14 cellular contexts compared by ENCODE assay signal in genomic region chr12:90441431-90441830, GRCh38.
DNase-seq lines count a peak whose midpoint lies in the region; ATAC-seq, FAIRE-seq and TF ChIP-seq lines count a peak whose summit lies in the region.
"Had no signal": no experiment of that assay in that cellular context is flagged by ENCODE, and none has a peak within 500 bp of the region (broad histone marks: within the 10 kb centered on the region; RNA-seq: fewer than 3 reads in every experiment).

No MANE protein-coding gene starts in this region.

- H3K4me3 ChIP-seq in kidney (ENCODE audit: low read length in 2 of 2) (no peak overlapping the region), small intestine (ENCODE audit: low read depth in 1 of 2, low read length in 2 of 2) (no peak overlapping the region)
- H3K4me3 ChIP-seq in effector memory CD4-positive, alpha-beta T cell (ENCODE audit: insufficient read depth, low read depth, low read length, poor library complexity, severe bottlenecking), result no peak overlapping the region
- H3K4me3 ChIP-seq: BLaER1 had no signal

- H3K9me3 ChIP-seq in kidney (ENCODE audit: control insufficient read depth in 1 of 2, low read length in 2 of 2), result no peaks in the 10 kb centered on the region
- no peaks in the 10 kb centered on the region for H3K9me3 ChIP-seq in small intestine (ENCODE audit: control insufficient read depth, low read depth)
- H3K9me3 ChIP-seq in effector memory CD4-positive, alpha-beta T cell (ENCODE audit: control insufficient read depth, low read length), result no peaks in the 10 kb centered on the region

- no peak overlapping the region for H3K27ac Mint-ChIP-seq in chondrocyte (ENCODE audit: unreplicated experiment)
- H3K27ac Mint-ChIP-seq: CD8-positive, alpha-beta memory T cell; H9 had no signal

- no peaks in the 10 kb centered on the region for H3K27me3 Mint-ChIP-seq in chondrocyte (ENCODE audit: low read depth)
- H3K27me3 Mint-ChIP-seq: CD8-positive, alpha-beta memory T cell had no signal

- ATAC-seq in Right ventricle myocardium superior (ENCODE audit: poor library complexity), result no peak

- FAIRE-seq in endometrium (lab: Jason Lieb, UNC) (peak; percentile 23), kidney (lab: Jason Lieb, UNC) (peak; percentile 6), small intestine (lab: Jason Lieb, UNC) (peak; percentile 5), GM12892 (lab: Jason Lieb, UNC) (no peak)
- FAIRE-seq: GM12891, GM19239 had no signal

- no peak overlapping the region for H3K4me3 Mint-ChIP-seq in chondrocyte (ENCODE audit: unreplicated experiment)
- H3K4me3 Mint-ChIP-seq: CD8-positive, alpha-beta memory T cell; H9 had no signal

- no peaks in the 10 kb centered on the region for H3K36me3 ChIP-seq in kidney (ENCODE audit: control insufficient read depth in 1 of 2, insufficient read depth in 2 of 2, low read length in 2 of 2)
- no peaks in the 10 kb centered on the region for H3K36me3 ChIP-seq in small intestine (ENCODE audit: control insufficient read depth in 2 of 2, insufficient read depth in 2 of 2, low read length in 2 of 2)
- H3K36me3 ChIP-seq in effector memory CD4-positive, alpha-beta T cell (ENCODE audit: control insufficient read depth, insufficient read depth, low read length), result no peaks in the 10 kb centered on the region
- H3K36me3 ChIP-seq: BLaER1 had no signal

- peaks cover 19% of the 10 kb centered on the region for H3K9me3 Mint-ChIP-seq in chondrocyte (ENCODE audit: low read depth)

- no peaks in the 10 kb centered on the region for H3K4me1 Mint-ChIP-seq in chondrocyte (ENCODE audit: low read depth)
- H3K4me1 Mint-ChIP-seq: CD8-positive, alpha-beta memory T cell; H9 had no signal

- H3K27ac ChIP-seq in kidney (ENCODE audit: low read depth in 2 of 2, low read length in 2 of 2) (no peak overlapping the region), small intestine (ENCODE audit: low read depth in 1 of 2, low read length in 1 of 2) (no peak overlapping the region)
- no peak overlapping the region for H3K27ac ChIP-seq in effector memory CD4-positive, alpha-beta T cell (ENCODE audit: insufficient read depth, low read length, poor library complexity, severe bottlenecking)
- H3K27ac ChIP-seq: BLaER1 had no signal

- no peak for TF ChIP-seq POLR2A in GM12892 (IDR thresholded peaks at IDR 0.05; ENCODE audit: low read depth, low read length)

- DNase-seq in chondrocyte (ENCODE audit: low spot score), result no peak
- DNase-seq in kidney, result no peak
- no peak for DNase-seq in small intestine
- no peak for DNase-seq in GM12892 (ENCODE audit: insufficient read length)
- no peak for DNase-seq in effector memory CD4-positive, alpha-beta T cell
- no peak for DNase-seq in COR-L47 (lab: John Stamatoyannopoulos, UW)
- no peak for DNase-seq in Right ventricle myocardium superior
- DNase-seq: CD8-positive, alpha-beta memory T cell; GOT3; H9 had no signal

- intact Hi-C loops in kidney (cut with DNase I) (no loop called here), Right ventricle myocardium superior (cut with DNase I) (no loop called here)

- no peaks in the 10 kb centered on the region for H3K4me1 ChIP-seq in kidney (ENCODE audit: control insufficient read depth in 1 of 2, insufficient read depth in 1 of 2, low read depth in 1 of 2, low read length in 2 of 2)
- H3K4me1 ChIP-seq in small intestine (ENCODE audit: control insufficient read depth in 2 of 2, insufficient read depth in 1 of 2, low read depth in 1 of 2, low read length in 1 of 2), result no peaks in the 10 kb centered on the region
- no peaks in the 10 kb centered on the region for H3K4me1 ChIP-seq in effector memory CD4-positive, alpha-beta T cell (ENCODE audit: control insufficient read depth, insufficient read depth, low read length, poor library complexity, severe bottlenecking)
- H3K4me1 ChIP-seq: BLaER1 had no signal

- 59 to 87% (median 81%) methylated on average over 1 of the region's 1 CpG for WGBS in small intestine, 3 donors

- H3K36me3 Mint-ChIP-seq in chondrocyte (ENCODE audit: low read depth), result peaks cover 1% of the 10 kb centered on the region
- H3K36me3 Mint-ChIP-seq: CD8-positive, alpha-beta memory T cell had no signal

- no peaks in the 10 kb centered on the region for H3K27me3 ChIP-seq in small intestine (ENCODE audit: control insufficient read depth in 2 of 2, insufficient read depth in 2 of 2, low read length in 2 of 2)
- H3K27me3 ChIP-seq in effector memory CD4-positive, alpha-beta T cell (replicated peaks; ENCODE audit: control insufficient read depth, insufficient read depth, low read length, poor library complexity, severe bottlenecking), result no peaks in the 10 kb centered on the region
- H3K27me3 ChIP-seq: BLaER1 had no signal

- TF ChIP-seq CTCF in chondrocyte (IDR thresholded peaks at IDR 0.05), result peak; percentile 35
- TF ChIP-seq CTCF in kidney (IDR thresholded peaks at IDR 0.05; ENCODE audit: borderline replicate concordance, extremely low read depth, insufficient read depth), result no peak

- H3K9ac ChIP-seq in kidney (ENCODE audit: low read length in 2 of 2), result no peak overlapping the region
- H3K9ac ChIP-seq: BLaER1 had no signal
